ENCODE assay signal across 3 cellular contexts in the genomic region with DNA sequence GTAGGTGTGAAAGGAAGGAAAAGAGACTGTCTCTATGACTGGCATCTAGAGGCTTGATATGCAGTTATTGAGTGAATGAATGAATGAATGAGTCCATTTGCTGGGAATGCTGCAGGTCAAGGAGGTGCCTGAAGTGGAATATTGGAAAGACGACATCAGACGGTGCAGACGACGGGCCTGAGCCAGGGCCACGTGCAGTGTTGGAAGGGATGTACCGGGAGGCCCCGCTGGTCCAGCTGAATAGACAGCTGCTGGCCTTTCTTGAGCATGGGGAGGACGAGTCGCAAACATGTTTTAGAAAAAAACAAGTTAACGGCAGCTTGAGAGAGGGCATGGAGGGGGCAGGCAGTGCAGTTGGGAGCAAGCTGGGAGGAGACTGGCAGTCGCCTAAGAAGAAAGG.
"Had no signal": no experiment of that assay in that cellular context is flagged by ENCODE, and none has a peak within 500 bp of the region (broad histone marks: within the 10 kb centered on the region; RNA-seq: fewer than 3 reads in every experiment).

No MANE protein-coding gene starts in this region.

- ATAC-seq: GM12878 had no signal

- H3K4me3 ChIP-seq: GM12878 had no signal

- DNase-seq: GDM1, GF-D8 had no signal
